Comparison of ENCODE assay signal across 9 cellular contexts in genomic region chr12:96514328-96514727, GRCh38. TPM values are rescaled to one million over a fixed set of nuclear protein-coding genes. Genes with fewer than 3 reads are reported as not detected.
A peak's percentile ranks its signal among the peaks of the same experiment; 100 is the strongest.
DNase-seq lines count a peak whose midpoint lies in the region; ATAC-seq, FAIRE-seq and TF ChIP-seq lines count a peak whose summit lies in the region.
"Had no signal": no experiment of that assay in that cellular context is flagged by ENCODE, and none has a peak within 500 bp of the region (broad histone marks: within the 10 kb centered on the region; RNA-seq: fewer than 3 reads in every experiment).

No MANE protein-coding gene starts in this region.

- peaks cover 15% of the 10 kb centered on the region for H3K4me1 Mint-ChIP-seq in activated CD4-positive, alpha-beta memory T cell treated with anti-CD3 and anti-CD28 coated beads for 36 hours (ENCODE audit: low read depth)

- H3K36me3 Mint-ChIP-seq in activated CD4-positive, alpha-beta memory T cell treated with anti-CD3 and anti-CD28 coated beads for 36 hours = no peaks in the 10 kb centered on the region

- CTCF ChIA-PET in activated CD4-positive, alpha-beta memory T cell treated with anti-CD3 and anti-CD28 coated beads for 36 hours (lab: Charles Lee) = interaction anchor here (1.5 to 1.6 kb wide), 2 partner anchors 25 to 300 kb away, joined by 3 to 6 read pairs; partner anchors contain the start of gene CFAP54

- peak; percentile 39 for DNase-seq in AG10803 (ENCODE audit: low read depth)
- peak; percentile 7 for DNase-seq in cerebellar cortex (ENCODE audit: low spot score)
- DNase-seq in frontal cortex (ENCODE audit: low spot score in 2 of 2) = no peak
- no peak for DNase-seq in activated CD4-positive, alpha-beta memory T cell treated with anti-CD3 and anti-CD28 coated beads for 36 hours
- DNase-seq in OCI-M2 (lab: John Stamatoyannopoulos, UW; ENCODE audit: unreplicated experiment) = no peak
- DNase-seq in stimulated activated CD4-positive, alpha-beta T cell treated with anti-CD3 and anti-CD28 coated beads, Interleukin-4, amount 100 ng/mL, for 1 hour = no peak
- DNase-seq: NCI-H510A had no signal

- H3K9me3 Mint-ChIP-seq in activated CD4-positive, alpha-beta memory T cell treated with anti-CD3 and anti-CD28 coated beads for 36 hours = no peaks in the 10 kb centered on the region

- ATAC-seq in GM19351 (IDR thresholded peaks at IDR 0.05; ENCODE audit: unreplicated experiment) = peak; percentile 80
- peak; percentile 79 for ATAC-seq in HG03045 (IDR thresholded peaks at IDR 0.05; ENCODE audit: unreplicated experiment)

- no peaks in the 10 kb centered on the region for H3K27me3 Mint-ChIP-seq in activated CD4-positive, alpha-beta memory T cell treated with anti-CD3 and anti-CD28 coated beads for 36 hours

- H3K4me3 ChIP-seq in AG10803 (ENCODE audit: low read length) = no peak overlapping the region

- POLR2A ChIA-PET in activated CD4-positive, alpha-beta memory T cell treated with anti-CD3 and anti-CD28 coated beads for 36 hours (lab: Charles Lee) = no interaction called here

- TF ChIP-seq CTCF in AG10803 (conservative IDR thresholded peaks at IDR 0.05; ENCODE audit: low read length) = no peak

- intact Hi-C loops in activated CD4-positive, alpha-beta memory T cell treated with anti-CD3 and anti-CD28 coated beads for 36 hours (cut with micrococcal nuclease) = no loop called here

- FAIRE-seq in frontal cortex (lab: Jason Lieb, UNC) = no peak

- H3K4me3 Mint-ChIP-seq in activated CD4-positive, alpha-beta memory T cell treated with anti-CD3 and anti-CD28 coated beads for 36 hours = no peak overlapping the region

- no peak overlapping the region for H3K27ac Mint-ChIP-seq in activated CD4-positive, alpha-beta memory T cell treated with anti-CD3 and anti-CD28 coated beads for 36 hours

RNA-seq across cellular contexts. Expression of gene CFAP54, which starts 25.0 kb away (rescaled TPM):
- 5.3 TPM for total RNA-seq in frontal cortex
- under 1 TPM; 0.31 to 0.33 TPM for total RNA-seq in activated CD4-positive, alpha-beta memory T cell treated with anti-CD3 and anti-CD28 coated beads for 36 hours

Comparison
In these comparisons a context has a peak if more than half of its experiments do, and no peak if none do; other contexts are left out.
1. DNase-seq: peak in AG10803 (single experiment) and cerebellar cortex (single experiment); none in frontal cortex (0 of 2), activated CD4-positive, alpha-beta memory T cell treated with anti-CD3 and anti-CD28 coated beads for 36 hours (single experiment), OCI-M2 (single experiment) and stimulated activated CD4-positive, alpha-beta T cell treated with anti-CD3 and anti-CD28 coated beads, Interleukin-4, amount 100 ng/mL, for 1 hour (single experiment).